8 cellular contexts compared by ENCODE assay signal in genomic region chr21:33541105-33541711, GRCh38. TPM values are rescaled to one million over a fixed set of nuclear protein-coding genes. Genes with fewer than 3 reads are reported as not detected.
DNase-seq lines count a peak whose midpoint lies in the region; ATAC-seq and TF ChIP-seq lines count a peak whose summit lies in the region.

No MANE protein-coding gene starts in this region.

- peaks cover 84% of the 10 kb centered on the region for H3K79me2 ChIP-seq in SK-N-SH (ENCODE audit: insufficient read depth)

- H3K9me3 ChIP-seq in SK-N-SH: no peaks in the 10 kb centered on the region
- no peaks in the 10 kb centered on the region for H3K9me3 ChIP-seq in mucosa of descending colon

- POLR2A ChIA-PET in SK-N-SH (lab: Yijun Ruan, JAX): interaction anchor here (2.0 kb wide), 1 partner anchor 10 kb away, joined by 5 read pairs; no protein-coding TSS in a partner anchor

- peak overlapping the region; percentile 97 for H3K9ac ChIP-seq in SK-N-SH

- peak overlapping the region; percentile 99 for H3K27ac ChIP-seq in SK-N-SH (ENCODE audit: low read depth in 2 of 2, low read length in 1 of 2)

- TF ChIP-seq RAD21 in SK-N-SH (IDR thresholded peaks at IDR 0.05; ENCODE audit: low read length): no peak

- H3K27me3 Mint-ChIP-seq in chondrocyte (ENCODE audit: low read depth): no peaks in the 10 kb centered on the region

- TF ChIP-seq CTCF in SK-N-SH (IDR thresholded peaks at IDR 0.05) (no peak), chondrocyte (IDR thresholded peaks at IDR 0.05) (no peak), mucosa of descending colon (IDR thresholded peaks at IDR 0.05) (no peak)

- peaks cover 29% of the 10 kb centered on the region for H4K20me1 ChIP-seq in SK-N-SH (ENCODE audit: insufficient read depth)

- H3K9me2 ChIP-seq in SK-N-SH: no peaks in the 10 kb centered on the region

- peaks cover 31% of the 10 kb centered on the region for H3F3A ChIP-seq in SK-N-SH (replicated peaks; ENCODE audit: insufficient read depth)

- DNase-seq in SK-N-SH (no peak), RPMI8226 (peak; percentile 59), chondrocyte (ENCODE audit: low spot score) (no peak), mucosa of descending colon (peak; percentile 34 to 58 (median 49)), NCI-H446 treated with DMSO at 0.1 percent for 48 hours (lab: John Stamatoyannopoulos, UW) (no peak)

- TF ChIP-seq EP300 in SK-N-SH (IDR thresholded peaks at IDR 0.05; ENCODE audit: borderline replicate concordance in 1 of 2, low read depth in 1 of 2, low read length in 1 of 2): no peak

- ATAC-seq in SK-N-SH treated with all-trans-retinoic acid at 6 μM for 48 hours: no peak
- no peak for ATAC-seq in mucosa of descending colon
- ATAC-seq in GM18861 (IDR thresholded peaks at IDR 0.05; ENCODE audit: unreplicated experiment): no peak
- ATAC-seq in HG02610 (IDR thresholded peaks at IDR 0.05; ENCODE audit: unreplicated experiment): no peak

- peaks cover 11% of the 10 kb centered on the region for H3K36me3 Mint-ChIP-seq in chondrocyte (ENCODE audit: low read depth)

- intact Hi-C loops in mucosa of descending colon (cut with DNase I, micrococcal nuclease): no loop called here

- CTCF ChIA-PET in SK-N-SH (lab: Yijun Ruan, JAX): no interaction called here

- no peaks in the 10 kb centered on the region for H3K27me3 ChIP-seq in SK-N-SH (ENCODE audit: insufficient read depth)

- H3K9me3 Mint-ChIP-seq in chondrocyte (ENCODE audit: low read depth): no peaks in the 10 kb centered on the region

- H3K4me1 Mint-ChIP-seq in chondrocyte (ENCODE audit: low read depth): peaks cover 40% of the 10 kb centered on the region

- H3K4me3 Mint-ChIP-seq in chondrocyte (ENCODE audit: unreplicated experiment): peak overlapping the region; percentile 95

- H3K4me1 ChIP-seq in SK-N-SH (ENCODE audit: control insufficient read depth in 1 of 2, insufficient read depth in 2 of 2, low read depth in 1 of 2, low read length in 1 of 2) (peaks cover 8 to 10% of the 10 kb centered on the region in 2 experiments; a peak in 3 of 4 replicates), mucosa of descending colon (ENCODE audit: low read depth) (peaks cover 26% of the 10 kb centered on the region)

- H2AFZ ChIP-seq in SK-N-SH (ENCODE audit: low read depth): peak overlapping the region; percentile 67

- H3K36me3 ChIP-seq in SK-N-SH (replicated peaks in 1 of 2; ENCODE audit: control insufficient read depth in 1 of 2, insufficient read depth in 2 of 2, low read length in 1 of 2): peaks cover 29 to 31% of the 10 kb centered on the region in 2 experiments
- peaks cover 4% of the 10 kb centered on the region for H3K36me3 ChIP-seq in mucosa of descending colon (ENCODE audit: low read depth)

- H3K4me2 ChIP-seq in SK-N-SH: peak overlapping the region; percentile 98

- H3K4me3 ChIP-seq in SK-N-SH (ENCODE audit: low read depth in 2 of 2, low read length in 1 of 2): peak overlapping the region; percentile 78
- peak overlapping the region; percentile 60 for H3K4me3 ChIP-seq in mucosa of descending colon

- peak overlapping the region; percentile 100 for H3K27ac Mint-ChIP-seq in chondrocyte (ENCODE audit: unreplicated experiment)

- 5% methylated on average over 19 of the region's 19 CpGs for WGBS in SK-N-SH (ENCODE audit: low lambda C conversion rate)

TF ChIP-seq in SK-N-SH, 30 proteins besides CTCF, POLR2A, EP300 and RAD21:
- no peak for TF ChIP-seq NFIC (IDR thresholded peaks at IDR 0.05; ENCODE audit: borderline replicate concordance)
- TF ChIP-seq GABPA (IDR thresholded peaks at IDR 0.05; ENCODE audit: low read depth): 0 out of 2 replicates have a peak, but pooled peaks have one; percentile 35
TF ChIP-seq in SK-N-SH: peak in this region for 1.

TF ChIP-seq in SK-N-SH treated with all-trans-retinoic acid at 6 μM for 48 hours, 23 proteins besides CTCF, POLR2A, EP300 and RAD21:
- TF ChIP-seq ZNF70 (CRISPR knock-in tag; IDR thresholded peaks at IDR 0.05): no peak
- TF ChIP-seq ZFP3 (CRISPR knock-in tag; IDR thresholded peaks at IDR 0.05): no peak
- no peak for TF ChIP-seq ARNTL (CRISPR knock-in tag; IDR thresholded peaks at IDR 0.05; ENCODE audit: borderline replicate concordance, low read depth)
- no peak for TF ChIP-seq CREB5 (CRISPR knock-in tag; IDR thresholded peaks at IDR 0.05; ENCODE audit: low read depth)
- TF ChIP-seq ZNF8 (CRISPR knock-in tag; IDR thresholded peaks at IDR 0.05): no peak
- no peak for TF ChIP-seq TSHZ2 (CRISPR knock-in tag; IDR thresholded peaks at IDR 0.05)
- TF ChIP-seq ZFP30 (CRISPR knock-in tag; IDR thresholded peaks at IDR 0.05): no peak
- TF ChIP-seq RARB (CRISPR knock-in tag; IDR thresholded peaks at IDR 0.05): no peak
- TF ChIP-seq, protein P1, sequence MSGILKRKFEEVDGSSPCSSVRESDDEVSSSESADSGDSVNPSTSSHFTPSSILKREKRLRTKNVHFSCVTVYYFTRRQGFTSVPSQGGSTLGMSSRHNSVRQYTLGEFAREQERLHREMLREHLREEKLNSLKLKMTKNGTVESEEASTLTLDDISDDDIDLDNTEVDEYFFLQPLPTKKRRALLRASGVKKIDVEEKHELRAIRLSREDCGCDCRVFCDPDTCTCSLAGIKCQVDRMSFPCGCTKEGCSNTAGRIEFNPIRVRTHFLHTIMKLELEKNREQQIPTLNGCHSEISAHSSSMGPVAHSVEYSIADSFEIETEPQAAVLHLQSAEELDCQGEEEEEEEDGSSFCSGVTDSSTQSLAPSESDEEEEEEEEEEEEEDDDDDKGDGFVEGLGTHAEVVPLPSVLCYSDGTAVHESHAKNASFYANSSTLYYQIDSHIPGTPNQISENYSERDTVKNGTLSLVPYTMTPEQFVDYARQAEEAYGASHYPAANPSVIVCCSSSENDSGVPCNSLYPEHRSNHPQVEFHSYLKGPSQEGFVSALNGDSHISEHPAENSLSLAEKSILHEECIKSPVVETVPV (CRISPR knock-in tag; IDR thresholded peaks at IDR 0.05): no peak
TF ChIP-seq in SK-N-SH treated with all-trans-retinoic acid at 6 μM for 48 hours: peak in this region for 0.

RNA-seq across cellular contexts. Expression of gene GART, which starts 0.7 kb away (rescaled TPM):
- polyA plus RNA-seq in SK-N-SH (2012; rRNA removed): 17.3 and 26.8 TPM in 2 replicates
- 24.9 and 25.0 TPM in 2 replicates for polyA plus RNA-seq in SK-N-SH (2012; cell fraction: cytosol; rRNA removed)
- polyA plus RNA-seq in SK-N-SH (2012; cell fraction: nucleus; rRNA removed): 29.6 and 53.5 TPM in 2 replicates
- total RNA-seq in chondrocyte (56.4 to 69.8 TPM (median 58.2 TPM) in 3 replicates), mucosa of descending colon (10 to 100 TPM; 45.5 to 57.2 (median 55.6) TPM)

RNA-seq across cellular contexts. Expression of gene SON, which starts 1.6 kb away (rescaled TPM):
- 45.9 and 57.4 TPM in 2 replicates for polyA plus RNA-seq in SK-N-SH (2012; rRNA removed)
- 40.1 and 44.0 TPM in 2 replicates for polyA plus RNA-seq in SK-N-SH (2012; cell fraction: cytosol; rRNA removed)
- 122 and 250 TPM in 2 replicates for polyA plus RNA-seq in SK-N-SH (2012; cell fraction: nucleus; rRNA removed)
- 216 to 269 TPM (median 220 TPM) in 3 replicates for total RNA-seq in chondrocyte
- 100 to 1,000 TPM; 240 to 293 (median 254) TPM for total RNA-seq in mucosa of descending colon

RNA-seq across cellular contexts. Expression of gene DONSON, which starts 47.3 kb away (rescaled TPM):
- 17.3 and 20.6 TPM in 2 replicates for polyA plus RNA-seq in SK-N-SH (2012; rRNA removed)
- 16.5 and 19.2 TPM in 2 replicates for polyA plus RNA-seq in SK-N-SH (2012; cell fraction: cytosol; rRNA removed)
- 41.8 and 54.5 TPM in 2 replicates for polyA plus RNA-seq in SK-N-SH (2012; cell fraction: nucleus; rRNA removed)
- total RNA-seq in chondrocyte (17.9 to 23.9 TPM (median 18.7 TPM) in 3 replicates), mucosa of descending colon (10 to 100 TPM in 1 of 3 donors, 1 to 10 TPM in 2; 7.6 to 10.5 (median 9.6) TPM)

RNA-seq across cellular contexts. Expression of gene DNAJC28, which starts 49.7 kb away (rescaled TPM):
- 0.58 and 0.88 TPM in 2 replicates for polyA plus RNA-seq in SK-N-SH (2012; rRNA removed)
- polyA plus RNA-seq in SK-N-SH (2012; cell fraction: cytosol; rRNA removed): 1.2 and 1.8 TPM in 2 replicates
- 0.28 and 0.83 TPM in 2 replicates for polyA plus RNA-seq in SK-N-SH (2012; cell fraction: nucleus; rRNA removed)
- total RNA-seq in chondrocyte (2.4 to 3.5 TPM (median 2.6 TPM) in 3 replicates), mucosa of descending colon (1 to 10 TPM; 1.9 to 3.0 (median 2.9) TPM)

Comparison
In these comparisons a context has a peak if more than half of its experiments do, and no peak if none do; other contexts are left out.
1. DNase-seq: peak in RPMI8226 (single experiment) and mucosa of descending colon (3 of 3); none in SK-N-SH (single experiment), chondrocyte (single experiment) and NCI-H446 treated with DMSO at 0.1 percent for 48 hours (single experiment).